Comparison of ENCODE assay signal across 8 cellular contexts in genomic region chr6:45421700-45422540, GRCh38. TPM values are rescaled to one million over a fixed set of nuclear protein-coding genes. Genes with fewer than 3 reads are reported as not detected.
DNase-seq lines count a peak whose midpoint lies in the region; ATAC-seq, FAIRE-seq and TF ChIP-seq lines count a peak whose summit lies in the region.

No MANE protein-coding gene starts in this region.

- H3K36me3 Mint-ChIP-seq in Caco-2 (ENCODE audit: insufficient read depth, unreplicated experiment) (no peaks in the 10 kb centered on the region), astrocyte (ENCODE audit: low read depth, unreplicated experiment) (no peaks in the 10 kb centered on the region)
- H3K36me3 Mint-ChIP-seq in T-helper 1 cell treated with Interleukin-12 subunit alpha and Interleukin-12 subunit beta and Interleukin-4 antibody, amounts not matched to agents 30 μg/mL and 1 μg/mL, for 36 hours (ENCODE audit: low read depth): peaks cover 3% of the 10 kb centered on the region

- H3K9me1 ChIP-seq in IMR-90 (ENCODE audit: insufficient read depth, low read length): no peaks in the 10 kb centered on the region

- POLR2A ChIA-PET in Caco-2 (lab: Charles Lee) (no interaction called here), IMR-90 (lab: Charles Lee; ENCODE audit: unreplicated experiment) (no interaction called here)

- H3K36me3 ChIP-seq in Caco-2 (ENCODE audit: control insufficient read depth, insufficient read depth, low read length): no peaks in the 10 kb centered on the region
- H3K36me3 ChIP-seq in IMR-90 (ENCODE audit: control insufficient read depth, insufficient read depth, low read length): no peaks in the 10 kb centered on the region
- H3K36me3 ChIP-seq in astrocyte (ENCODE audit: insufficient read depth, low read length): no peaks in the 10 kb centered on the region
- no peaks in the 10 kb centered on the region for H3K36me3 ChIP-seq in hepatocyte (replicated peaks; ENCODE audit: insufficient read depth, low read depth)
- H3K36me3 ChIP-seq in psoas muscle (ENCODE audit: insufficient read depth in 1 of 2, low read depth in 1 of 2): no peaks in the 10 kb centered on the region

- peak overlapping the region; percentile 95 for H3K27ac ChIP-seq in IMR-90 (ENCODE audit: insufficient read depth, low read length)
- peak overlapping the region; percentile 88 for H3K27ac ChIP-seq in astrocyte (ENCODE audit: low read depth, low read length)
- H3K27ac ChIP-seq in hepatocyte: peak overlapping the region; percentile 37
- H3K27ac ChIP-seq in psoas muscle: no peak overlapping the region

- H3K4me3 ChIP-seq in Caco-2 (ENCODE audit: low read depth, low read length) (peak overlapping the region; percentile 46), IMR-90 (ENCODE audit: insufficient read depth, low read depth, low read length) (peak overlapping the region; percentile 99), astrocyte (ENCODE audit: insufficient read depth, low read depth, low read length) (peak overlapping the region; percentile 86), hepatocyte (peak overlapping the region; percentile 64), psoas muscle (peak overlapping the region; percentile 73)

- peak overlapping the region; percentile 84 for H3K4me3 Mint-ChIP-seq in Caco-2 (ENCODE audit: unreplicated experiment)
- H3K4me3 Mint-ChIP-seq in T-helper 1 cell treated with Interleukin-12 subunit alpha and Interleukin-12 subunit beta and Interleukin-4 antibody, amounts not matched to agents 30 μg/mL and 1 μg/mL, for 36 hours: peak overlapping the region; percentile 98
- peak overlapping the region; percentile 98 for H3K4me3 Mint-ChIP-seq in astrocyte (ENCODE audit: unreplicated experiment)

- no peak for TF ChIP-seq POLR2A in IMR-90 (IDR thresholded peaks at IDR 0.05; ENCODE audit: low read depth, low read length)

- H3K27me3 ChIP-seq in Caco-2 (replicated peaks; ENCODE audit: control insufficient read depth, insufficient read depth, low read length): peaks cover 13% of the 10 kb centered on the region
- H3K27me3 ChIP-seq in IMR-90 (ENCODE audit: control insufficient read depth, insufficient read depth, low read length): no peaks in the 10 kb centered on the region
- no peaks in the 10 kb centered on the region for H3K27me3 ChIP-seq in astrocyte (ENCODE audit: insufficient read depth, low read length)
- peaks cover 90% of the 10 kb centered on the region for H3K27me3 ChIP-seq in hepatocyte
- H3K27me3 ChIP-seq in psoas muscle (ENCODE audit: insufficient read depth in 3 of 3, low read length in 2 of 3): peaks cover 0 to 73% (median 17%) of the 10 kb centered on the region in 3 donors

- WGBS in IMR-90 (ENCODE audit: extremely low coverage in 2 of 2, insufficient read length in 1 of 2), 2 experiments: 1% methylated on average over 43 of the region's 83 CpGs; no CpG with 5 or more reads in 1 of the 2 experiments
- WGBS in hepatocyte (ENCODE audit: low lambda C conversion rate, missing lambda C conversion rate): 2% methylated on average over 45 of the region's 83 CpGs
- 1 to 2% (median 1%) methylated on average over 55 to 83 of the region's 83 CpGs for WGBS in psoas muscle, 3 donors

- DNase-seq in Caco-2: peak; percentile 35 to 40
- peak; percentile 67 for DNase-seq in IMR-90
- DNase-seq in astrocyte (ENCODE audit: low read depth): peak; percentile 58
- peak; percentile 70 for DNase-seq in hepatocyte (ENCODE audit: low spot score)
- DNase-seq in psoas muscle: peak; percentile 51 to 79

- peak overlapping the region; percentile 23; the same call in 1 of the 2 replicates for H2AK5ac ChIP-seq in IMR-90 (ENCODE audit: low read depth, low read length)

- no peak for FAIRE-seq in astrocyte (lab: Jason Lieb, UNC)

- H4K20me1 ChIP-seq in IMR-90 (ENCODE audit: insufficient read depth, low read length) (no peaks in the 10 kb centered on the region), astrocyte (ENCODE audit: insufficient read depth, low read length) (no peaks in the 10 kb centered on the region), hepatocyte (ENCODE audit: insufficient read depth, poor library complexity, severe bottlenecking) (no peaks in the 10 kb centered on the region)

- H2AFZ ChIP-seq in IMR-90 (replicated peaks; ENCODE audit: low read length, poor library complexity) (peak overlapping the region; percentile 91), astrocyte (ENCODE audit: low read depth, low read length) (peak overlapping the region; percentile 62), hepatocyte (peak overlapping the region; percentile 64)

- TF ChIP-seq CTCF in Caco-2 (IDR thresholded peaks at IDR 0.05; ENCODE audit: insufficient read depth in 1 of 2, low read depth in 1 of 2, low read length in 1 of 2, severe bottlenecking in 1 of 2, unreplicated experiment in 1 of 2): no peak
- peak; percentile 38 for TF ChIP-seq CTCF in IMR-90 (conservative IDR thresholded peaks at IDR 0.05; ENCODE audit: low read depth, low read length)
- no peak for TF ChIP-seq CTCF in astrocyte (IDR thresholded peaks at IDR 0.05; ENCODE audit: insufficient read depth, low read depth, low read length)
- TF ChIP-seq CTCF in hepatocyte (IDR thresholded peaks at IDR 0.05; ENCODE audit: poor library complexity): peak; percentile 44
- TF ChIP-seq CTCF in psoas muscle (IDR thresholded peaks at IDR 0.05): no peak

- H3K4ac ChIP-seq in IMR-90 (ENCODE audit: low read depth, low read length): peak overlapping the region; percentile 87

- TF ChIP-seq RAD21 in IMR-90 (IDR thresholded peaks at IDR 0.05; ENCODE audit: low read length): peak; percentile 42

- H3K27ac Mint-ChIP-seq in Caco-2 (ENCODE audit: unreplicated experiment): no peak overlapping the region
- H3K27ac Mint-ChIP-seq in T-helper 1 cell treated with Interleukin-12 subunit alpha and Interleukin-12 subunit beta and Interleukin-4 antibody, amounts not matched to agents 30 μg/mL and 1 μg/mL, for 36 hours: peak overlapping the region; percentile 92
- H3K27ac Mint-ChIP-seq in astrocyte (ENCODE audit: unreplicated experiment): peak overlapping the region; percentile 92

- peak overlapping the region; percentile 70 to 78; a peak in 2 of 4 replicates for H4K8ac ChIP-seq in IMR-90 (ENCODE audit: low read depth in 2 of 2, low read length in 2 of 2)

- intact Hi-C loops in Caco-2 (cut with micrococcal nuclease; ENCODE audit: unreplicated experiment): loop anchor here (2.0 kb wide), 1 partner anchor 293 kb away; no protein-coding TSS in a partner anchor
- intact Hi-C loops in IMR-90 (cut with micrococcal nuclease): loop anchor here (1.0 to 10.0 kb wide), 7 partner anchors 61 to 947 kb away; no protein-coding TSS in a partner anchor
- intact Hi-C loops in psoas muscle (cut with DNase I): loop anchor here (2.0 to 10.0 kb wide), 5 partner anchors 40 to 767 kb away; no protein-coding TSS in a partner anchor

- H3K79me2 ChIP-seq in astrocyte (ENCODE audit: insufficient read depth, low read length) (peaks cover 74% of the 10 kb centered on the region), hepatocyte (no peaks in the 10 kb centered on the region)

- no peaks in the 10 kb centered on the region for H3K9me3 ChIP-seq in Caco-2
- no peaks in the 10 kb centered on the region for H3K9me3 ChIP-seq in IMR-90 (ENCODE audit: control insufficient read depth, insufficient read depth, low read length)
- H3K9me3 ChIP-seq in astrocyte (ENCODE audit: insufficient read depth, low read depth, low read length): no peaks in the 10 kb centered on the region
- no peaks in the 10 kb centered on the region for H3K9me3 ChIP-seq in hepatocyte (ENCODE audit: low read depth)
- H3K9me3 ChIP-seq in psoas muscle: no peaks in the 10 kb centered on the region

- peak overlapping the region; percentile 60 for H2BK20ac ChIP-seq in IMR-90 (ENCODE audit: low read depth, low read length)

- H2BK5ac ChIP-seq in IMR-90 (ENCODE audit: low read depth, low read length, poor library complexity, severe bottlenecking): peak overlapping the region; percentile 88

- peak overlapping the region; percentile 43 for H2AK9ac ChIP-seq in IMR-90 (replicated peaks; ENCODE audit: low read depth, low read length, poor library complexity)

- no peaks in the 10 kb centered on the region for H3K4me1 Mint-ChIP-seq in Caco-2 (ENCODE audit: low read depth, unreplicated experiment)
- H3K4me1 Mint-ChIP-seq in T-helper 1 cell treated with Interleukin-12 subunit alpha and Interleukin-12 subunit beta and Interleukin-4 antibody, amounts not matched to agents 30 μg/mL and 1 μg/mL, for 36 hours (ENCODE audit: low read depth): peaks cover 38% of the 10 kb centered on the region
- peaks cover 21% of the 10 kb centered on the region for H3K4me1 Mint-ChIP-seq in astrocyte (ENCODE audit: low read depth, unreplicated experiment)

- in situ Hi-C loops in IMR-90 (cut with MboI; ENCODE audit: low sequenced_read_pairs): loop anchor here (5.0 to 25.0 kb wide), 4 partner anchors 290 to 937 kb away; no protein-coding TSS in a partner anchor

- H3K4me2 ChIP-seq in IMR-90 (ENCODE audit: low read depth, low read length) (peak overlapping the region; percentile 80), astrocyte (ENCODE audit: low read length) (peak overlapping the region; percentile 98), hepatocyte (peak overlapping the region; percentile 96)

- H3K14ac ChIP-seq in IMR-90 (replicated peaks; ENCODE audit: low read depth, low read length): peak overlapping the region; percentile 70

- CTCF ChIA-PET in Caco-2 (lab: Charles Lee) (no interaction called here), IMR-90 (lab: Yijun Ruan, JAX) (interaction anchor here (0.8 to 1.2 kb wide), 4 partner anchors 44 to 791 kb away, joined by 3 to 10 read pairs (median 3); partner anchors contain the start of gene SUPT3H)

- peak overlapping the region; percentile 73; the same call in 1 of the 2 replicates for H3K56ac ChIP-seq in IMR-90 (ENCODE audit: extremely low read depth, insufficient read depth, low read length)

- peak overlapping the region; percentile 79 for H3K23ac ChIP-seq in IMR-90 (ENCODE audit: low read depth, low read length)

- no peaks in the 10 kb centered on the region for H3K9me3 Mint-ChIP-seq in Caco-2 (ENCODE audit: unreplicated experiment)
- H3K9me3 Mint-ChIP-seq in T-helper 1 cell treated with Interleukin-12 subunit alpha and Interleukin-12 subunit beta and Interleukin-4 antibody, amounts not matched to agents 30 μg/mL and 1 μg/mL, for 36 hours: no peaks in the 10 kb centered on the region
- H3K9me3 Mint-ChIP-seq in astrocyte (ENCODE audit: unreplicated experiment): no peaks in the 10 kb centered on the region

- peaks cover 19 to 26% of the 10 kb centered on the region in 2 experiments for H3K79me1 ChIP-seq in IMR-90 (ENCODE audit: low read depth in 1 of 2, low read length in 2 of 2)

- BruUV-seq in Caco-2 (replicated peaks; lab: Mats Ljungman, UMichigan) (no TSS peak), IMR-90 (replicated peaks; lab: Mats Ljungman, UMichigan) (no TSS peak)

- peak overlapping the region; percentile 79 for H4K5ac ChIP-seq in IMR-90 (ENCODE audit: low read depth, low read length)

- peak overlapping the region; percentile 86 for H2BK120ac ChIP-seq in IMR-90 (ENCODE audit: low read depth, low read length)

- dilution Hi-C loops in IMR-90 (cut with HindIII; ENCODE audit: low sequenced_read_pairs, unreplicated experiment): no loop called here

- peak overlapping the region; percentile 91 for H3K18ac ChIP-seq in IMR-90 (ENCODE audit: low read depth, low read length)

- H3K9ac ChIP-seq in IMR-90 (ENCODE audit: low read depth, low read length) (peak overlapping the region; percentile 88), astrocyte (ENCODE audit: low read length) (peak overlapping the region; percentile 96)

- H3K27me3 Mint-ChIP-seq in Caco-2 (ENCODE audit: insufficient read depth, unreplicated experiment): peaks cover 33% of the 10 kb centered on the region
- H3K27me3 Mint-ChIP-seq in T-helper 1 cell treated with Interleukin-12 subunit alpha and Interleukin-12 subunit beta and Interleukin-4 antibody, amounts not matched to agents 30 μg/mL and 1 μg/mL, for 36 hours (ENCODE audit: low read depth): peaks cover 48% of the 10 kb centered on the region
- H3K27me3 Mint-ChIP-seq in astrocyte (ENCODE audit: low read depth, unreplicated experiment): no peaks in the 10 kb centered on the region

- H3K9me2 ChIP-seq in hepatocyte (replicated peaks; ENCODE audit: insufficient read depth): no peaks in the 10 kb centered on the region

- ATAC-seq in IMR-90 (ENCODE audit: low read depth) (peak; percentile 81), psoas muscle (peak; percentile 60 to 80 (median 77)), GM19455 (IDR thresholded peaks at IDR 0.05; ENCODE audit: unreplicated experiment) (no peak), GM18858 (IDR thresholded peaks at IDR 0.05; ENCODE audit: unreplicated experiment) (no peak)

- peak overlapping the region; percentile 77; the same call in 1 of the 3 replicates for H2BK15ac ChIP-seq in IMR-90 (ENCODE audit: low read depth, low read length)

- H4K91ac ChIP-seq in IMR-90 (ENCODE audit: insufficient read depth, low read depth, low read length): peak overlapping the region; percentile 74

- H3K4me1 ChIP-seq in Caco-2: peaks cover 7% of the 10 kb centered on the region; the same call in 1 of the 2 replicates
- peaks cover 11% of the 10 kb centered on the region for H3K4me1 ChIP-seq in IMR-90 (ENCODE audit: control insufficient read depth, insufficient read depth, low read length)
- peaks cover 26% of the 10 kb centered on the region for H3K4me1 ChIP-seq in astrocyte (ENCODE audit: insufficient read depth, low read length)
- H3K4me1 ChIP-seq in hepatocyte (ENCODE audit: insufficient read depth): peaks cover 15% of the 10 kb centered on the region
- H3K4me1 ChIP-seq in psoas muscle: peaks cover 25% of the 10 kb centered on the region

RNA-seq across cellular contexts. Expression of gene SUPT3H, which starts 44.2 kb away (rescaled TPM):
- total RNA-seq in Caco-2 (2022) (13.2 and 15.7 TPM in 2 replicates), IMR-90 (2012; rRNA removed) (4.2 and 5.0 TPM in 2 replicates), astrocyte (11.7 and 12.4 TPM in 2 replicates), hepatocyte (6.8 and 9.1 TPM in 2 replicates), psoas muscle (1 to 10 TPM; 1.9 to 3.3 (median 2.5) TPM)
- polyA plus RNA-seq in IMR-90 (2012; rRNA removed) (4.5 and 5.4 TPM in 2 replicates), hepatocyte (7.7 and 8.9 TPM in 2 replicates), psoas muscle (1 to 10 TPM; 1.7 to 4.3 (median 3.1) TPM)
- polyA plus RNA-seq in IMR-90 (2012; cell fraction: cytosol; rRNA removed): 4.2 and 5.0 TPM in 2 replicates
- polyA plus RNA-seq in IMR-90 (2012; cell fraction: nucleus; rRNA removed; ENCODE audit: low replicate concordance): 3.2 and 12.9 TPM in 2 replicates

Comparison
In these comparisons a context has a peak if more than half of its experiments do, and no peak if none do; other contexts are left out.
1. H3K4me3 ChIP-seq: peak in every context shown above with its lines; median percentile 99 in IMR-90; 86 in astrocyte; 73 in psoas muscle; 64 in hepatocyte; 46 in Caco-2.
2. CTCF ChIP-seq: peak in IMR-90 (single experiment) and hepatocyte (single experiment); none in Caco-2 (0 of 2), astrocyte (single experiment) and psoas muscle (single experiment).
3. ATAC-seq: peak in IMR-90 (single experiment) and psoas muscle (4 of 4); none in GM19455 (single experiment) and GM18858 (single experiment).
4. Peak in every context shown above with its lines, with median percentiles within 50 percentile points of each other: DNase-seq, H3K4me3 Mint-ChIP-seq, H2AFZ ChIP-seq and H3K4me2 ChIP-seq.